Comparison of ENCODE assay signal across 2 cellular contexts in the genomic region with DNA sequence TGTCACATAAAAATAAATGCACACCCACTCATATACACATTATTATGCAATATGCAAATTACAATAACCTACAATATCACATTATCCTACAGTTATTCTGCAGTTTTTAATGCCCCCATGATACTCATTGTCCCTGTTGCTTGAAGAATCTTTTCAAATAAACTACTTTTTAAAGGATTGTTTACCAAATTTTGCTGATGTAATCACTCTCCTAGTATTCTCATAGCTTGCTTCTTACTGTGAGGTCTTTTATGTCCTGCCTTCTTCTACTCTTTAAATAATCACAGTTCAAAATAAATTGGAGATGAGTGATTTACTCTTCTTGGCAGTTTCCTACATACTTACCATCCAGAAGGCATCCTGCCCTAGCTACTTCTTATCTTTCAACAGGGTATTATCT.
TF ChIP-seq lines count a peak whose summit lies in the region.

No MANE protein-coding gene starts in this region.

TF ChIP-seq in GM23338, 12 proteins besides CTCF, POLR2A, EP300 and RAD21 (continued from another document and continues in another):
- TF ChIP-seq REST (IDR thresholded peaks at IDR 0.05; ENCODE audit: unreplicated experiment), result no peak
- TF ChIP-seq POLR2AphosphoS5 (IDR thresholded peaks at IDR 0.05; ENCODE audit: low read depth), result no peak
- TF ChIP-seq, protein P1, sequence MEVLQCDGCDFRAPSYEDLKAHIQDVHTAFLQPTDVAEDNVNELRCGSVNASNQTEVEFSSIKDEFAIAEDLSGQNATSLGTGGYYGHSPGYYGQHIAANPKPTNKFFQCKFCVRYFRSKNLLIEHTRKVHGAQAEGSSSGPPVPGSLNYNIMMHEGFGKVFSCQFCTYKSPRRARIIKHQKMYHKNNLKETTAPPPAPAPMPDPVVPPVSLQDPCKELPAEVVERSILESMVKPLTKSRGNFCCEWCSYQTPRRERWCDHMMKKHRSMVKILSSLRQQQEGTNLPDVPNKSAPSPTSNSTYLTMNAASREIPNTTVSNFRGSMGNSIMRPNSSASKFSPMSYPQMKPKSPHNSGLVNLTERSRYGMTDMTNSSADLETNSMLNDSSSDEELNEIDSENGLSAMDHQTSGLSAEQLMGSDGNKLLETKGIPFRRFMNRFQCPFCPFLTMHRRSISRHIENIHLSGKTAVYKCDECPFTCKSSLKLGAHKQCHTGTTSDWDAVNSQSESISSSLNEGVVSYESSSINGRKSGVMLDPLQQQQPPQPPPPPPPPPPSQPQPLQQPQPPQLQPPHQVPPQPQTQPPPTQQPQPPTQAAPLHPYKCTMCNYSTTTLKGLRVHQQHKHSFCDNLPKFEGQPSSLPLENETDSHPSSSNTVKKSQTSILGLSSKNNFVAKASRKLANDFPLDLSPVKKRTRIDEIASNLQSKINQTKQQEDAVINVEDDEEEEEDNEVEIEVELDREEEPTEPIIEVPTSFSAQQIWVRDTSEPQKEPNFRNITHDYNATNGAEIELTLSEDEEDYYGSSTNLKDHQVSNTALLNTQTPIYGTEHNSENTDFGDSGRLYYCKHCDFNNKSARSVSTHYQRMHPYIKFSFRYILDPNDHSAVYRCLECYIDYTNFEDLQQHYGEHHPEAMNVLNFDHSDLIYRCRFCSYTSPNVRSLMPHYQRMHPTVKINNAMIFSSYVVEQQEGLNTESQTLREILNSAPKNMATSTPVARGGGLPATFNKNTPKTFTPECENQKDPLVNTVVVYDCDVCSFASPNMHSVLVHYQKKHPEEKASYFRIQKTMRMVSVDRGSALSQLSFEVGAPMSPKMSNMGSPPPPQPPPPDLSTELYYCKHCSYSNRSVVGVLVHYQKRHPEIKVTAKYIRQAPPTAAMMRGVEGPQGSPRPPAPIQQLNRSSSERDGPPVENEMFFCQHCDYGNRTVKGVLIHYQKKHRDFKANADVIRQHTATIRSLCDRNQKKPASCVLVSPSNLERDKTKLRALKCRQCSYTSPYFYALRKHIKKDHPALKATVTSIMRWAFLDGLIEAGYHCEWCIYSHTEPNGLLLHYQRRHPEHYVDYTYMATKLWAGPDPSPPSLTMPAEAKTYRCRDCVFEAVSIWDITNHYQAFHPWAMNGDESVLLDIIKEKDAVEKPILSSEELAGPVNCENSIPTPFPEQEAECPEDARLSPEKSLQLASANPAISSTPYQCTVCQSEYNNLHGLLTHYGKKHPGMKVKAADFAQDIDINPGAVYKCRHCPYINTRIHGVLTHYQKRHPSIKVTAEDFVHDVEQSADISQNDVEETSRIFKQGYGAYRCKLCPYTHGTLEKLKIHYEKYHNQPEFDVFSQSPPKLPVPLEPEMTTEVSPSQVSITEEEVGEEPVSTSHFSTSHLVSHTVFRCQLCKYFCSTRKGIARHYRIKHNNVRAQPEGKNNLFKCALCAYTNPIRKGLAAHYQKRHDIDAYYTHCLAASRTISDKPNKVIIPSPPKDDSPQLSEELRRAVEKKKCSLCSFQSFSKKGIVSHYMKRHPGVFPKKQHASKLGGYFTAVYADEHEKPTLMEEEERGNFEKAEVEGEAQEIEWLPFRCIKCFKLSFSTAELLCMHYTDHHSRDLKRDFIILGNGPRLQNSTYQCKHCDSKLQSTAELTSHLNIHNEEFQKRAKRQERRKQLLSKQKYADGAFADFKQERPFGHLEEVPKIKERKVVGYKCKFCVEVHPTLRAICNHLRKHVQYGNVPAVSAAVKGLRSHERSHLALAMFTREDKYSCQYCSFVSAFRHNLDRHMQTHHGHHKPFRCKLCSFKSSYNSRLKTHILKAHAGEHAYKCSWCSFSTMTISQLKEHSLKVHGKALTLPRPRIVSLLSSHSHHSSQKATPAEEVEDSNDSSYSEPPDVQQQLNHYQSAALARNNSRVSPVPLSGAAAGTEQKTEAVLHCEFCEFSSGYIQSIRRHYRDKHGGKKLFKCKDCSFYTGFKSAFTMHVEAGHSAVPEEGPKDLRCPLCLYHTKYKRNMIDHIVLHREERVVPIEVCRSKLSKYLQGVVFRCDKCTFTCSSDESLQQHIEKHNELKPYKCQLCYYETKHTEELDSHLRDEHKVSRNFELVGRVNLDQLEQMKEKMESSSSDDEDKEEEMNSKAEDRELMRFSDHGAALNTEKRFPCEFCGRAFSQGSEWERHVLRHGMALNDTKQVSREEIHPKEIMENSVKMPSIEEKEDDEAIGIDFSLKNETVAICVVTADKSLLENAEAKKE (CRISPR knock-in tag; IDR thresholded peaks at IDR 0.05), result no peak
- no peak for TF ChIP-seq ZNF331 (CRISPR knock-in tag; IDR thresholded peaks at IDR 0.05; ENCODE audit: low read depth)
- TF ChIP-seq ZNF114 (CRISPR knock-in tag; IDR thresholded peaks at IDR 0.05), result no peak
- TF ChIP-seq STAT1 (IDR thresholded peaks at IDR 0.05; ENCODE audit: unreplicated experiment), result no peak
- no peak for TF ChIP-seq NANOG (IDR thresholded peaks at IDR 0.05; ENCODE audit: borderline replicate concordance)
- TF ChIP-seq, protein P2, sequence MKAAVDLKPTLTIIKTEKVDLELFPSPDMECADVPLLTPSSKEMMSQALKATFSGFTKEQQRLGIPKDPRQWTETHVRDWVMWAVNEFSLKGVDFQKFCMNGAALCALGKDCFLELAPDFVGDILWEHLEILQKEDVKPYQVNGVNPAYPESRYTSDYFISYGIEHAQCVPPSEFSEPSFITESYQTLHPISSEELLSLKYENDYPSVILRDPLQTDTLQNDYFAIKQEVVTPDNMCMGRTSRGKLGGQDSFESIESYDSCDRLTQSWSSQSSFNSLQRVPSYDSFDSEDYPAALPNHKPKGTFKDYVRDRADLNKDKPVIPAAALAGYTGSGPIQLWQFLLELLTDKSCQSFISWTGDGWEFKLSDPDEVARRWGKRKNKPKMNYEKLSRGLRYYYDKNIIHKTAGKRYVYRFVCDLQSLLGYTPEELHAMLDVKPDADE (IDR thresholded peaks at IDR 0.05), result no peak
- no peak for TF ChIP-seq JUNB (IDR thresholded peaks at IDR 0.05; ENCODE audit: unreplicated experiment)
- no peak for TF ChIP-seq CREB1 (CRISPR knock-in tag; IDR thresholded peaks at IDR 0.05; ENCODE audit: low read depth)

TF ChIP-seq in K562, 482 proteins besides CTCF, POLR2A, EP300 and RAD21 (continued from another document):
- TF ChIP-seq ZNF518B (CRISPR knock-in tag; IDR thresholded peaks at IDR 0.05) (no peak), BRD9 (IDR thresholded peaks at IDR 0.05; ENCODE audit: low read depth, partially characterized antibody) (no peak), PHB (CRISPR knock-in tag; IDR thresholded peaks at IDR 0.05) (no peak), MAFK (IDR thresholded peaks at IDR 0.05; ENCODE audit: low read length) (0 out of 2 replicates have a peak, but pooled peaks have one; percentile 9), SRF (CRISPR knock-in tag; IDR thresholded peaks at IDR 0.05) (no peak), CEBPG (CRISPR knock-in tag; IDR thresholded peaks at IDR 0.05) (no peak), CEBPG (tag; conservative IDR thresholded peaks at IDR 0.05 in 1 of 2, IDR thresholded peaks at IDR 0.05 in 1 of 2) (0 out of 4 replicates have a peak, but pooled peaks of 1 of the 2 experiments have one; percentile 7), HNRNPK (IDR thresholded peaks at IDR 0.05; ENCODE audit: low read depth, low read length, poor library complexity, severe bottlenecking) (no peak), ZNF134 (CRISPR knock-in tag; conservative IDR thresholded peaks at IDR 0.05) (no peak), ZFP36 (IDR thresholded peaks at IDR 0.05; ENCODE audit: low read depth, low read length, partially characterized antibody) (no peak), SMARCA4 (IDR thresholded peaks at IDR 0.05) (no peak)
